Comparison of ENCODE assay signal across 8 cellular contexts in genomic region chr15:48190932-48191573, GRCh38. TPM values are rescaled to one million over a fixed set of nuclear protein-coding genes. Genes with fewer than 3 reads are reported as not detected.
DNase-seq lines count a peak whose midpoint lies in the region; ATAC-seq and TF ChIP-seq lines count a peak whose summit lies in the region.

No MANE protein-coding gene starts in this region.

- H3K9ac ChIP-seq in neuronal stem cell (ENCODE audit: low read depth, low read length, poor library complexity), result no peak overlapping the region

- H3K27ac ChIP-seq in foreskin keratinocyte, result no peak overlapping the region
- no peak overlapping the region for H3K27ac ChIP-seq in neuronal stem cell (replicated peaks; ENCODE audit: low read length)

- H2AFZ ChIP-seq in neuronal stem cell (ENCODE audit: low read length), result peak overlapping the region; percentile 39

- no peak overlapping the region for H3K4ac ChIP-seq in neuronal stem cell (ENCODE audit: low read length)

- no CpG with 5 or more reads among the region's 15 CpGs for WGBS in neuronal stem cell (ENCODE audit: extremely low coverage in 2 of 2, insufficient read length in 2 of 2, insufficient replicate concordance in 1 of 2), 2 donors

- no peaks in the 10 kb centered on the region for H3K4me1 ChIP-seq in foreskin keratinocyte
- peaks cover 4 to 8% of the 10 kb centered on the region in 2 donors for H3K4me1 ChIP-seq in neuronal stem cell (ENCODE audit: control insufficient read depth in 2 of 2, insufficient read depth in 1 of 2, low read depth in 1 of 2, low read length in 2 of 2)

- H3K27me3 Mint-ChIP-seq in activated T-cell treated with anti-CD3 and anti-CD28 coated beads, Interleukin-2, amount 50 U/mL, for 24 hours, result peaks cover 51% of the 10 kb centered on the region

- no peak for TF ChIP-seq CTCF in foreskin keratinocyte (conservative IDR thresholded peaks at IDR 0.05)

- H3K4me3 Mint-ChIP-seq in activated T-cell treated with anti-CD3 and anti-CD28 coated beads, Interleukin-2, amount 50 U/mL, for 24 hours, result peak overlapping the region; percentile 6

- ATAC-seq in foreskin keratinocyte (peak; percentile 82), HG02981 (IDR thresholded peaks at IDR 0.05; ENCODE audit: unreplicated experiment) (no peak), GM21423 (IDR thresholded peaks at IDR 0.05; ENCODE audit: unreplicated experiment) (no peak)

- H2BK5ac ChIP-seq in neuronal stem cell (ENCODE audit: low read length), result no peak overlapping the region

- H3K23ac ChIP-seq in neuronal stem cell (ENCODE audit: low read depth, low read length, poor library complexity), result no peak overlapping the region

- no peak overlapping the region for H2BK15ac ChIP-seq in neuronal stem cell (ENCODE audit: low read length)

- H4K91ac ChIP-seq in neuronal stem cell (ENCODE audit: low read depth, low read length, poor library complexity), result no peak overlapping the region

- H4K8ac ChIP-seq in neuronal stem cell (ENCODE audit: low read depth, low read length), result no peak overlapping the region

- H3K27me3 ChIP-seq in foreskin keratinocyte (peaks cover 48% of the 10 kb centered on the region), neuronal stem cell (ENCODE audit: control insufficient read depth in 3 of 3, insufficient read depth in 3 of 3, low read depth in 1 of 3, low read length in 3 of 3) (peaks cover 0 to 13% (median 10%) of the 10 kb centered on the region in 3 experiments)

- peaks cover 2% of the 10 kb centered on the region for H3K9me3 Mint-ChIP-seq in activated T-cell treated with anti-CD3 and anti-CD28 coated beads, Interleukin-2, amount 50 U/mL, for 24 hours

- no peak overlapping the region for H3K18ac ChIP-seq in neuronal stem cell (ENCODE audit: low read length)

- DNase-seq in ELF-1 (ENCODE audit: low read depth, low spot score) (peak; percentile 82), LoVo (ENCODE audit: low spot score) (peak; percentile 54), foreskin keratinocyte (peak; percentile 33 to 61), neuronal stem cell (ENCODE audit: low spot score) (peak; percentile 89), DMS114 treated with DMSO at 0.1 percent for 48 hours (lab: John Stamatoyannopoulos, UW; ENCODE audit: unreplicated experiment) (no peak)
- peak; percentile 42 for DNase-seq in activated T-cell treated with anti-CD3 and anti-CD28 coated beads, Interleukin-2, amount 50 U/mL, for 24 hours

- no peaks in the 10 kb centered on the region for H3K36me3 Mint-ChIP-seq in activated T-cell treated with anti-CD3 and anti-CD28 coated beads, Interleukin-2, amount 50 U/mL, for 24 hours (ENCODE audit: low read depth)

- H2BK120ac ChIP-seq in neuronal stem cell (ENCODE audit: low read depth, low read length), result no peak overlapping the region

- no peak overlapping the region for H2BK12ac ChIP-seq in neuronal stem cell (ENCODE audit: low read length)

- peak overlapping the region; percentile 7 to 53 for H3K4me3 ChIP-seq in neuronal stem cell (ENCODE audit: low read length in 2 of 2)

- no peak overlapping the region for H3K27ac Mint-ChIP-seq in activated T-cell treated with anti-CD3 and anti-CD28 coated beads, Interleukin-2, amount 50 U/mL, for 24 hours

- no peak overlapping the region for H2AK5ac ChIP-seq in neuronal stem cell (ENCODE audit: low read depth, low read length)

- no peaks in the 10 kb centered on the region for H3K36me3 ChIP-seq in neuronal stem cell (replicated peaks in 1 of 2; ENCODE audit: control insufficient read depth in 2 of 2, insufficient read depth in 2 of 2, low read length in 2 of 2)

- H3K4me2 ChIP-seq in neuronal stem cell (ENCODE audit: insufficient read depth, low read length, poor library complexity, severe bottlenecking), result peak overlapping the region; percentile 41

- H3K4me1 Mint-ChIP-seq in activated T-cell treated with anti-CD3 and anti-CD28 coated beads, Interleukin-2, amount 50 U/mL, for 24 hours (ENCODE audit: low read depth), result peaks cover 3% of the 10 kb centered on the region

- H3K9me3 ChIP-seq in neuronal stem cell (replicated peaks in 1 of 2; ENCODE audit: control insufficient read depth in 2 of 2, insufficient read depth in 1 of 2, low read depth in 1 of 2, low read length in 2 of 2), result no peaks in the 10 kb centered on the region

- H3K14ac ChIP-seq in neuronal stem cell (ENCODE audit: low read length), result no peak overlapping the region

- H3K79me1 ChIP-seq in neuronal stem cell (ENCODE audit: low read depth, low read length), result no peaks in the 10 kb centered on the region

RNA-seq across cellular contexts. Expression of gene CTXN2, which starts 0.4 kb away (rescaled TPM):
- not detected in 2 replicates for total RNA-seq in foreskin keratinocyte
- polyA plus RNA-seq in foreskin keratinocyte, result not detected in 2 replicates
- polyA plus RNA-seq in neuronal stem cell (2013, experiment 1 of 2), result 0.13 TPM
- polyA plus RNA-seq in neuronal stem cell (2013, experiment 2 of 2), result 0.08 TPM

RNA-seq across cellular contexts. Expression of gene MYEF2, which starts 13.0 kb away (rescaled TPM):
- total RNA-seq in foreskin keratinocyte, result 7.6 and 7.9 TPM in 2 replicates
- 3.3 and 3.9 TPM in 2 replicates for polyA plus RNA-seq in foreskin keratinocyte
- polyA plus RNA-seq in neuronal stem cell (2013, experiment 1 of 2), result 105 TPM
- 112 TPM for polyA plus RNA-seq in neuronal stem cell (2013, experiment 2 of 2)

RNA-seq across cellular contexts. Expression of gene SLC12A1, which starts 15.0 kb away (rescaled TPM):
- total RNA-seq in foreskin keratinocyte, result not detected in 2 replicates
- not detected in 2 replicates for polyA plus RNA-seq in foreskin keratinocyte
- 0.03 TPM for polyA plus RNA-seq in neuronal stem cell (2013, experiment 1 of 2)
- under 0.01 TPM for polyA plus RNA-seq in neuronal stem cell (2013, experiment 2 of 2)
